In genomic region chr4:30728291-30728690, GRCh38 we compare ENCODE assay signal across 25 cellular contexts. TPM values are rescaled to one million over a fixed set of nuclear protein-coding genes. Genes with fewer than 3 reads are reported as not detected.
DNase-seq lines count a peak whose midpoint lies in the region; ATAC-seq, FAIRE-seq and TF ChIP-seq lines count a peak whose summit lies in the region.
"Had no signal": no experiment of that assay in that cellular context is flagged by ENCODE, and none has a peak within 500 bp of the region (broad histone marks: within the 10 kb centered on the region; RNA-seq: fewer than 3 reads in every experiment).

No MANE protein-coding gene starts in this region.

- H3K4me1 ChIP-seq in HepG2 (ENCODE audit: insufficient read depth, low read length) = no peaks in the 10 kb centered on the region

- H3K9ac ChIP-seq in HepG2 (ENCODE audit: insufficient read depth, low read depth, low read length) = no peak overlapping the region
- H3K9ac ChIP-seq: SK-N-SH had no signal

- WGBS in HepG2 (ENCODE audit: low lambda C conversion rate) = 3% methylated on average over 2 of the region's 2 CpGs

- FAIRE-seq in HepG2 (lab: Jason Lieb, UNC) = no peak
- FAIRE-seq: G401.6, GM18507, H54, K562 had no signal

- no peak for TF ChIP-seq RAD21 in HepG2 (CRISPR knock-in tag; IDR thresholded peaks at IDR 0.05)

- no peaks in the 10 kb centered on the region for H3K9me3 Mint-ChIP-seq in chondrocyte (ENCODE audit: low read depth)
- no peaks in the 10 kb centered on the region for H3K9me3 Mint-ChIP-seq in type B pancreatic cell

- no TSS peak for BruUV-seq in HepG2 (replicated peaks; lab: Mats Ljungman, UMichigan)

- H3K4me3 Mint-ChIP-seq in chondrocyte (ENCODE audit: unreplicated experiment) (no peak overlapping the region), type B pancreatic cell (peak overlapping the region; percentile 45)
- H3K4me3 Mint-ChIP-seq: CD8-positive, alpha-beta memory T cell; HFFc6 had no signal

- H3K36me3 Mint-ChIP-seq in chondrocyte (ENCODE audit: low read depth) = peaks cover 4% of the 10 kb centered on the region
- H3K36me3 Mint-ChIP-seq in type B pancreatic cell = peaks cover 15% of the 10 kb centered on the region
- H3K36me3 Mint-ChIP-seq: CD8-positive, alpha-beta memory T cell had no signal

- TF ChIP-seq POLR2A in HepG2 (IDR thresholded peaks at IDR 0.05; ENCODE audit: insufficient read depth in 1 of 2, low read depth in 2 of 2, low read length in 2 of 2) = no peak

- no peak for TF ChIP-seq EP300 in HepG2 (IDR thresholded peaks at IDR 0.05; ENCODE audit: low read depth in 2 of 2, low read length in 2 of 2)
- TF ChIP-seq EP300 in HepG2 (CRISPR knock-in tag; IDR thresholded peaks at IDR 0.05; ENCODE audit: borderline replicate concordance) = no peak

- no peaks in the 10 kb centered on the region for H4K20me1 ChIP-seq in HepG2 (ENCODE audit: insufficient read depth, low read length)

- in situ Hi-C loops in HepG2 (cut with HindIII; ENCODE audit: extremely low pct_ligation_motif_present, low pct_unique_long_range_greater_than_20kb) = no loop called here

- H2AFZ ChIP-seq in HepG2 (ENCODE audit: low read length) = no peak overlapping the region

- H3K27ac ChIP-seq in HepG2 (ENCODE audit: extremely low read length, insufficient read depth, low read length) = no peak overlapping the region
- H3K27ac ChIP-seq: C4-2B, RWPE1 had no signal

- peak; percentile 71 for DNase-seq in HCEC 1CT
- no peak for DNase-seq in chondrocyte (ENCODE audit: low spot score)
- DNase-seq in iris pigment epithelial cell (ENCODE audit: low read depth) = peak; percentile 25
- DNase-seq in type B pancreatic cell (ENCODE audit: extremely low spot score, unreplicated experiment) = no peak
- DNase-seq in HepG2 (ENCODE audit: low spot score) = no peak
- DNase-seq: Calu3; CD8-positive, alpha-beta memory T cell; HFFc6; MM.1S; NCI-H1048; NCI-H1436; NCI-H1930; NCI-H226; NCI-H510A treated with DMSO at 0.1 percent for 48 hours; NCI-H748 treated with DMSO at 0.1 percent for 48 hours; SIG-M5; SK-N-SH had no signal

- POLR2A ChIA-PET in HepG2 (lab: Yijun Ruan, JAX) = no interaction called here

- CTCF ChIA-PET in HepG2 (lab: Yijun Ruan, JAX; ENCODE audit: low intra/inter-chr PET ratio, low total read pairs) = no interaction called here

- no peak for TF ChIP-seq CTCF in chondrocyte (IDR thresholded peaks at IDR 0.05)
- TF ChIP-seq CTCF in type B pancreatic cell (conservative IDR thresholded peaks at IDR 0.05) = no peak
- no peak for TF ChIP-seq CTCF in HepG2 (CRISPR knock-in tag; IDR thresholded peaks at IDR 0.05)

- H3K9me3 ChIP-seq in HepG2 (ENCODE audit: low read length) = no peaks in the 10 kb centered on the region
- H3K9me3 ChIP-seq: SK-N-SH had no signal

- H3K27me3 ChIP-seq in HepG2 (ENCODE audit: control insufficient read depth in 1 of 2, insufficient read depth in 2 of 2, low read length in 2 of 2) = no peaks in the 10 kb centered on the region; a peak in 1 of 5 replicates

- intact Hi-C loops in HepG2 (cut with micrococcal nuclease; ENCODE audit: unreplicated experiment) = no loop called here

- H3K4me1 Mint-ChIP-seq in chondrocyte (ENCODE audit: low read depth) (peaks cover 55% of the 10 kb centered on the region), type B pancreatic cell (ENCODE audit: unreplicated experiment) (peaks cover 22% of the 10 kb centered on the region)
- H3K4me1 Mint-ChIP-seq: CD8-positive, alpha-beta memory T cell had no signal

- H3K4me3 ChIP-seq in HepG2 (replicated peaks in 1 of 3; ENCODE audit: insufficient read depth in 1 of 3, low read depth in 2 of 3, low read length in 3 of 3) = no peak overlapping the region
- H3K4me3 ChIP-seq: K562 had no signal

- H3K4me2 ChIP-seq in HepG2 (ENCODE audit: low read depth, low read length) = no peak overlapping the region
- H3K4me2 ChIP-seq: SK-N-SH had no signal

- H3K36me3 ChIP-seq in HepG2 (replicated peaks in 1 of 2; ENCODE audit: control insufficient read depth in 1 of 2, insufficient read depth in 2 of 2, low read length in 2 of 2) = no peaks in the 10 kb centered on the region

- H3K79me2 ChIP-seq in HepG2 (ENCODE audit: insufficient read depth, low read length) = no peaks in the 10 kb centered on the region

- H3K27me3 Mint-ChIP-seq in chondrocyte (ENCODE audit: low read depth) (no peaks in the 10 kb centered on the region), type B pancreatic cell (peaks cover under 1% of the 10 kb centered on the region)

- no peak for ATAC-seq in HG02571 (IDR thresholded peaks at IDR 0.05; ENCODE audit: unreplicated experiment)
- ATAC-seq in HepG2 = no peak
- no peak for ATAC-seq in HG03108 (IDR thresholded peaks at IDR 0.05; ENCODE audit: unreplicated experiment)
- ATAC-seq: K562 had no signal

- H3K27ac Mint-ChIP-seq in chondrocyte (ENCODE audit: unreplicated experiment) = peak overlapping the region; percentile 51
- H3K27ac Mint-ChIP-seq in type B pancreatic cell = no peak overlapping the region
- H3K27ac Mint-ChIP-seq: CD8-positive, alpha-beta memory T cell; HFFc6 had no signal

TF ChIP-seq in HepG2, 621 proteins besides CTCF, POLR2A, EP300 and RAD21:
- TF ChIP-seq NR1H2 (CRISPR knock-in tag; IDR thresholded peaks at IDR 0.05; ENCODE audit: borderline replicate concordance, low read depth) = no peak

RNA-seq across cellular contexts. Expression of gene PCDH7, which starts 8.1 kb away (rescaled TPM):
- total RNA-seq in chondrocyte (70.3 to 141 TPM (median 72.3 TPM) in 3 replicates), type B pancreatic cell (ENCODE audit: low replicate concordance) (93.8 and 95.9 TPM in 2 replicates), HepG2 (2016; rRNA removed; fragmentation: Illumina TruSeq; extraction: Trizol) (not detected in 2 replicates)
- not detected in 2 replicates for total RNA-seq in HepG2 (2016; cell fraction: cytosol; rRNA removed; fragmentation: Illumina TruSeq; extraction: Trizol; ENCODE audit: low read depth)
- not detected in 2 replicates for total RNA-seq in HepG2 (2016; cell fraction: insoluble cytoplasmic fraction; rRNA removed; fragmentation: Illumina TruSeq; extraction: Trizol)
- not detected in 2 replicates for total RNA-seq in HepG2 (2016; cell fraction: membrane; rRNA removed; fragmentation: Illumina TruSeq; extraction: Trizol)
- not detected in 2 replicates for total RNA-seq in HepG2 (2016; cell fraction: nucleus; rRNA removed; fragmentation: Illumina TruSeq; extraction: Trizol)
- not detected in 2 replicates for polyA plus RNA-seq in HepG2 (2011; rRNA removed)
- polyA plus RNA-seq in HepG2 (2011; cell fraction: cytosol; rRNA removed) = not detected in 2 replicates
- polyA plus RNA-seq in HepG2 (2011; cell fraction: nucleus; rRNA removed) = 0.03 TPM in 1 of 2 replicates, not detected in the other
- not detected in 2 replicates for polyA plus RNA-seq in HepG2 (2012)
- polyA plus RNA-seq in HepG2 (2016; cell fraction: cytosol; fragmentation: Illumina TruSeq; extraction: Trizol; ENCODE audit: low read depth) = not detected in 2 replicates
- polyA plus RNA-seq in HepG2 (2016; cell fraction: insoluble cytoplasmic fraction; fragmentation: Illumina TruSeq; extraction: Trizol; ENCODE audit: low read depth) = not detected in 2 replicates
- not detected in 2 replicates for polyA plus RNA-seq in HepG2 (2016; cell fraction: membrane; fragmentation: Illumina TruSeq; extraction: Trizol; ENCODE audit: low read depth)
- not detected in 2 replicates for polyA plus RNA-seq in HepG2 (2016; cell fraction: nucleus; fragmentation: Illumina TruSeq; extraction: Trizol; ENCODE audit: insufficient read depth, low read depth)
- polyA minus RNA-seq in HepG2 (2011; rRNA and poly(A)+ RNA removed; ENCODE audit: low replicate concordance) = 38.9 TPM in 1 of 2 replicates, not detected in the other
- polyA minus RNA-seq in HepG2 (2011; cell fraction: cytosol; rRNA and poly(A)+ RNA removed) = not detected in 2 replicates
- polyA minus RNA-seq in HepG2 (2011; cell fraction: nucleus; rRNA and poly(A)+ RNA removed) = 0.12 and 0.13 TPM in 2 replicates
- total RNA-seq: CD8-positive, alpha-beta memory T cell; K562 had no signal
- polyA plus RNA-seq: CD8-positive, alpha-beta memory T cell; K562 had no signal

Comparison
In these comparisons a context has a peak if more than half of its experiments do, and no peak if none do; other contexts are left out.
1. DNase-seq: peak in HCEC 1CT (single experiment) and iris pigment epithelial cell (single experiment); none in chondrocyte (single experiment), type B pancreatic cell (single experiment) and HepG2 (single experiment).
2. RNA of gene PCDH7, which starts 8.1 kb away (total RNA-seq): 93.8 to 95.9 TPM in type B pancreatic cell and 70.3 to 141 TPM in chondrocyte; not detected in HepG2; every median in the first group is over 10 times any median in the second.